Comparison of ENCODE assay signal across 1 cellular context in genomic region chr14:95174184-95174804, GRCh38.
TF ChIP-seq lines count a peak whose summit lies in the region.

No MANE protein-coding gene starts in this region.

TF ChIP-seq in GM23338, 12 proteins besides CTCF, POLR2A, EP300 and RAD21 (continued from another document):
- TF ChIP-seq EZH2 (IDR thresholded peaks at IDR 0.05; ENCODE audit: low read depth, unreplicated experiment) (no peak), CREB1 (CRISPR knock-in tag; IDR thresholded peaks at IDR 0.05; ENCODE audit: low read depth) (no peak), ZNF331 (CRISPR knock-in tag; IDR thresholded peaks at IDR 0.05; ENCODE audit: low read depth) (no peak)
- TF ChIP-seq, protein P1, sequence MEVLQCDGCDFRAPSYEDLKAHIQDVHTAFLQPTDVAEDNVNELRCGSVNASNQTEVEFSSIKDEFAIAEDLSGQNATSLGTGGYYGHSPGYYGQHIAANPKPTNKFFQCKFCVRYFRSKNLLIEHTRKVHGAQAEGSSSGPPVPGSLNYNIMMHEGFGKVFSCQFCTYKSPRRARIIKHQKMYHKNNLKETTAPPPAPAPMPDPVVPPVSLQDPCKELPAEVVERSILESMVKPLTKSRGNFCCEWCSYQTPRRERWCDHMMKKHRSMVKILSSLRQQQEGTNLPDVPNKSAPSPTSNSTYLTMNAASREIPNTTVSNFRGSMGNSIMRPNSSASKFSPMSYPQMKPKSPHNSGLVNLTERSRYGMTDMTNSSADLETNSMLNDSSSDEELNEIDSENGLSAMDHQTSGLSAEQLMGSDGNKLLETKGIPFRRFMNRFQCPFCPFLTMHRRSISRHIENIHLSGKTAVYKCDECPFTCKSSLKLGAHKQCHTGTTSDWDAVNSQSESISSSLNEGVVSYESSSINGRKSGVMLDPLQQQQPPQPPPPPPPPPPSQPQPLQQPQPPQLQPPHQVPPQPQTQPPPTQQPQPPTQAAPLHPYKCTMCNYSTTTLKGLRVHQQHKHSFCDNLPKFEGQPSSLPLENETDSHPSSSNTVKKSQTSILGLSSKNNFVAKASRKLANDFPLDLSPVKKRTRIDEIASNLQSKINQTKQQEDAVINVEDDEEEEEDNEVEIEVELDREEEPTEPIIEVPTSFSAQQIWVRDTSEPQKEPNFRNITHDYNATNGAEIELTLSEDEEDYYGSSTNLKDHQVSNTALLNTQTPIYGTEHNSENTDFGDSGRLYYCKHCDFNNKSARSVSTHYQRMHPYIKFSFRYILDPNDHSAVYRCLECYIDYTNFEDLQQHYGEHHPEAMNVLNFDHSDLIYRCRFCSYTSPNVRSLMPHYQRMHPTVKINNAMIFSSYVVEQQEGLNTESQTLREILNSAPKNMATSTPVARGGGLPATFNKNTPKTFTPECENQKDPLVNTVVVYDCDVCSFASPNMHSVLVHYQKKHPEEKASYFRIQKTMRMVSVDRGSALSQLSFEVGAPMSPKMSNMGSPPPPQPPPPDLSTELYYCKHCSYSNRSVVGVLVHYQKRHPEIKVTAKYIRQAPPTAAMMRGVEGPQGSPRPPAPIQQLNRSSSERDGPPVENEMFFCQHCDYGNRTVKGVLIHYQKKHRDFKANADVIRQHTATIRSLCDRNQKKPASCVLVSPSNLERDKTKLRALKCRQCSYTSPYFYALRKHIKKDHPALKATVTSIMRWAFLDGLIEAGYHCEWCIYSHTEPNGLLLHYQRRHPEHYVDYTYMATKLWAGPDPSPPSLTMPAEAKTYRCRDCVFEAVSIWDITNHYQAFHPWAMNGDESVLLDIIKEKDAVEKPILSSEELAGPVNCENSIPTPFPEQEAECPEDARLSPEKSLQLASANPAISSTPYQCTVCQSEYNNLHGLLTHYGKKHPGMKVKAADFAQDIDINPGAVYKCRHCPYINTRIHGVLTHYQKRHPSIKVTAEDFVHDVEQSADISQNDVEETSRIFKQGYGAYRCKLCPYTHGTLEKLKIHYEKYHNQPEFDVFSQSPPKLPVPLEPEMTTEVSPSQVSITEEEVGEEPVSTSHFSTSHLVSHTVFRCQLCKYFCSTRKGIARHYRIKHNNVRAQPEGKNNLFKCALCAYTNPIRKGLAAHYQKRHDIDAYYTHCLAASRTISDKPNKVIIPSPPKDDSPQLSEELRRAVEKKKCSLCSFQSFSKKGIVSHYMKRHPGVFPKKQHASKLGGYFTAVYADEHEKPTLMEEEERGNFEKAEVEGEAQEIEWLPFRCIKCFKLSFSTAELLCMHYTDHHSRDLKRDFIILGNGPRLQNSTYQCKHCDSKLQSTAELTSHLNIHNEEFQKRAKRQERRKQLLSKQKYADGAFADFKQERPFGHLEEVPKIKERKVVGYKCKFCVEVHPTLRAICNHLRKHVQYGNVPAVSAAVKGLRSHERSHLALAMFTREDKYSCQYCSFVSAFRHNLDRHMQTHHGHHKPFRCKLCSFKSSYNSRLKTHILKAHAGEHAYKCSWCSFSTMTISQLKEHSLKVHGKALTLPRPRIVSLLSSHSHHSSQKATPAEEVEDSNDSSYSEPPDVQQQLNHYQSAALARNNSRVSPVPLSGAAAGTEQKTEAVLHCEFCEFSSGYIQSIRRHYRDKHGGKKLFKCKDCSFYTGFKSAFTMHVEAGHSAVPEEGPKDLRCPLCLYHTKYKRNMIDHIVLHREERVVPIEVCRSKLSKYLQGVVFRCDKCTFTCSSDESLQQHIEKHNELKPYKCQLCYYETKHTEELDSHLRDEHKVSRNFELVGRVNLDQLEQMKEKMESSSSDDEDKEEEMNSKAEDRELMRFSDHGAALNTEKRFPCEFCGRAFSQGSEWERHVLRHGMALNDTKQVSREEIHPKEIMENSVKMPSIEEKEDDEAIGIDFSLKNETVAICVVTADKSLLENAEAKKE (CRISPR knock-in tag; IDR thresholded peaks at IDR 0.05): no peak
